ENCODE assay signal across 6 cellular contexts in genomic region chr6:114437229-114437628, GRCh38.
"Had no signal": no experiment of that assay in that cellular context is flagged by ENCODE, and none has a peak within 500 bp of the region (broad histone marks: within the 10 kb centered on the region; RNA-seq: fewer than 3 reads in every experiment).

No MANE protein-coding gene starts in this region.

- H3K9me3 Mint-ChIP-seq: GM23338 had no signal

- ATAC-seq: GM23338 had no signal

- DNase-seq: H9, HCEC 1CT, KBM-7 had no signal

- H3K4me3 Mint-ChIP-seq: GM23338, H9 had no signal

- FAIRE-seq: HTR-8/SVneo had no signal

- H3K9ac ChIP-seq: KMS-11 had no signal

- H3K4me2 ChIP-seq: GM23338, KMS-11 had no signal

- H3K4me3 ChIP-seq: GM23338 had no signal

- H2AFZ ChIP-seq: GM23338 had no signal

- H3K27ac ChIP-seq: KMS-11 had no signal
